18 cellular contexts compared by ENCODE assay signal in the genomic region with DNA sequence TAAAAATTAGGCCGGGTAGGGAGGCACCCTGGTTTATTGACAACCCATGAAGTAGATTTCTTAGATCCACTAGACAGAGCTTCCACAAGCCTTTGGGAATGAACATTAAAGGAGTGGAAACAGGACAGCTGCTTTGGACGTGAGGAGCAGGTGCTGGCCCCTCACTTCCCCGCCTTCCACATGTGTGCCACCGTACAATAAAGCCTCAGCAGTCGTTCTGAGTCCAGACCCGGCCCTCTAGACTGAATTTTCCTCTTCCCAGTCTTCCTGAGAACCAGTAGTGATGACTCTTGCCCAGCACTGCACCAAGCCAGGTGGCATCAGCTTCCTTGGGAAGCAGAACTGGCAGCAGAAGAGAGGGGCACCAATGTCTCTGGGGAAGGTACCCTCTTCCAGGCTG.
DNase-seq lines count a peak whose midpoint lies in the region; ATAC-seq, FAIRE-seq and TF ChIP-seq lines count a peak whose summit lies in the region.
"Had no signal": no experiment of that assay in that cellular context is flagged by ENCODE, and none has a peak within 500 bp of the region (broad histone marks: within the 10 kb centered on the region; RNA-seq: fewer than 3 reads in every experiment).

No MANE protein-coding gene starts in this region.

- peak overlapping the region; percentile 84 to 86 for H3K27ac Mint-ChIP-seq in natural killer cell
- peak overlapping the region in 1 of 2 donors; percentile 87 for H3K27ac Mint-ChIP-seq in natural killer cell treated with Interleukin-12 subunit alpha and Interleukin-12 subunit beta and Interleukin-15 and Interleukin-18, amount 100 ng/mL, for 72 hours
- H3K27ac Mint-ChIP-seq in activated T-helper 17 cell treated with anti-CD3 and anti-CD28 coated beads, Interleukin-2, amount 50 U/mL, for 72 hours, result peak overlapping the region; percentile 67
- peak overlapping the region; percentile 36 for H3K27ac Mint-ChIP-seq in nephron progenitor cell
- H3K27ac Mint-ChIP-seq: B cell, GM23338 had no signal

- TF ChIP-seq CTCF in natural killer cell (IDR thresholded peaks at IDR 0.05) (no peak), nephron progenitor cell (IDR thresholded peaks at IDR 0.05) (no peak), D721Med (IDR thresholded peaks at IDR 0.05; ENCODE audit: insufficient read depth, missing control alignments) (no peak)

- DNase-seq in natural killer cell (no peak), nephron progenitor cell (no peak), ACHN (no peak), D721Med (ENCODE audit: insufficient read length, low spot score) (no peak), NCI-H1436 (lab: John Stamatoyannopoulos, UW) (no peak)
- DNase-seq in natural killer cell treated with Interleukin-12 subunit alpha and Interleukin-12 subunit beta and Interleukin-15 and Interleukin-18, amount 100 ng/mL, for 72 hours (ENCODE audit: low spot score), result no peak
- DNase-seq: CD4-positive, alpha-beta memory T cell; GDM1; NCI-H2029; NCI-H774; RPMI8226; SIG-M5 had no signal

- no peak for FAIRE-seq in D721Med (lab: Jason Lieb, UNC)
- FAIRE-seq: GM12878, GM18507 had no signal

- H3K27me3 Mint-ChIP-seq in natural killer cell (ENCODE audit: low read depth in 2 of 2), result no peaks in the 10 kb centered on the region
- no peaks in the 10 kb centered on the region for H3K27me3 Mint-ChIP-seq in natural killer cell treated with Interleukin-12 subunit alpha and Interleukin-12 subunit beta and Interleukin-15 and Interleukin-18, amount 100 ng/mL, for 72 hours
- no peaks in the 10 kb centered on the region for H3K27me3 Mint-ChIP-seq in activated T-helper 17 cell treated with anti-CD3 and anti-CD28 coated beads, Interleukin-2, amount 50 U/mL, for 72 hours
- H3K27me3 Mint-ChIP-seq in nephron progenitor cell (ENCODE audit: low read depth, poor library complexity), result no peaks in the 10 kb centered on the region
- H3K27me3 Mint-ChIP-seq: B cell; CD4-positive, alpha-beta memory T cell had no signal

- no peak for ATAC-seq in natural killer cell
- no peak for ATAC-seq in natural killer cell treated with Interleukin-12 subunit alpha and Interleukin-12 subunit beta and Interleukin-15 and Interleukin-18, amount 100 ng/mL, for 72 hours
- ATAC-seq in activated T-helper 17 cell treated with anti-CD3 and anti-CD28 coated beads, Interleukin-2, amount 50 U/mL, for 72 hours (replicated peaks), result no peak
- ATAC-seq: GM12878, GM23338, HCT116 had no signal

- peaks cover 54% of the 10 kb centered on the region for H3K36me3 Mint-ChIP-seq in natural killer cell
- peaks cover 50% of the 10 kb centered on the region for H3K36me3 Mint-ChIP-seq in natural killer cell treated with Interleukin-12 subunit alpha and Interleukin-12 subunit beta and Interleukin-15 and Interleukin-18, amount 100 ng/mL, for 72 hours
- H3K36me3 Mint-ChIP-seq in activated T-helper 17 cell treated with anti-CD3 and anti-CD28 coated beads, Interleukin-2, amount 50 U/mL, for 72 hours (ENCODE audit: low read depth), result peaks cover 37% of the 10 kb centered on the region
- peaks cover 17% of the 10 kb centered on the region for H3K36me3 Mint-ChIP-seq in nephron progenitor cell (ENCODE audit: low read depth)

- H3K4me1 Mint-ChIP-seq in natural killer cell (peaks cover 66 to 79% of the 10 kb centered on the region in 2 donors), nephron progenitor cell (peaks cover 62% of the 10 kb centered on the region)
- peaks cover 50 to 67% of the 10 kb centered on the region in 2 donors for H3K4me1 Mint-ChIP-seq in natural killer cell treated with Interleukin-12 subunit alpha and Interleukin-12 subunit beta and Interleukin-15 and Interleukin-18, amount 100 ng/mL, for 72 hours (ENCODE audit: low read depth in 2 of 2)
- peaks cover 34% of the 10 kb centered on the region for H3K4me1 Mint-ChIP-seq in activated T-helper 17 cell treated with anti-CD3 and anti-CD28 coated beads, Interleukin-2, amount 50 U/mL, for 72 hours
- H3K4me1 Mint-ChIP-seq: B cell, GM23338 had no signal

- in situ Hi-C loops in ACHN (cut with HindIII; ENCODE audit: low pct_ligation_motif_present, low pct_unique_long_range_greater_than_20kb, low sequenced_read_pairs), result no loop called here

- H3K4me3 Mint-ChIP-seq in natural killer cell (no peak overlapping the region), nephron progenitor cell (no peak overlapping the region)
- no peak overlapping the region for H3K4me3 Mint-ChIP-seq in natural killer cell treated with Interleukin-12 subunit alpha and Interleukin-12 subunit beta and Interleukin-15 and Interleukin-18, amount 100 ng/mL, for 72 hours
- H3K4me3 Mint-ChIP-seq in activated T-helper 17 cell treated with anti-CD3 and anti-CD28 coated beads, Interleukin-2, amount 50 U/mL, for 72 hours, result no peak overlapping the region
- H3K4me3 Mint-ChIP-seq: B cell; CD4-positive, alpha-beta memory T cell; GM23338 had no signal

- intact Hi-C loops in natural killer cell (cut with micrococcal nuclease), result no loop called here

- H3K9me3 Mint-ChIP-seq in natural killer cell (no peaks in the 10 kb centered on the region), nephron progenitor cell (peaks cover 10% of the 10 kb centered on the region)
- H3K9me3 Mint-ChIP-seq in natural killer cell treated with Interleukin-12 subunit alpha and Interleukin-12 subunit beta and Interleukin-15 and Interleukin-18, amount 100 ng/mL, for 72 hours, result no peaks in the 10 kb centered on the region
- no peaks in the 10 kb centered on the region for H3K9me3 Mint-ChIP-seq in activated T-helper 17 cell treated with anti-CD3 and anti-CD28 coated beads, Interleukin-2, amount 50 U/mL, for 72 hours
- H3K9me3 Mint-ChIP-seq: GM23338 had no signal
